30 cellular contexts compared by ENCODE assay signal in the genomic region with DNA sequence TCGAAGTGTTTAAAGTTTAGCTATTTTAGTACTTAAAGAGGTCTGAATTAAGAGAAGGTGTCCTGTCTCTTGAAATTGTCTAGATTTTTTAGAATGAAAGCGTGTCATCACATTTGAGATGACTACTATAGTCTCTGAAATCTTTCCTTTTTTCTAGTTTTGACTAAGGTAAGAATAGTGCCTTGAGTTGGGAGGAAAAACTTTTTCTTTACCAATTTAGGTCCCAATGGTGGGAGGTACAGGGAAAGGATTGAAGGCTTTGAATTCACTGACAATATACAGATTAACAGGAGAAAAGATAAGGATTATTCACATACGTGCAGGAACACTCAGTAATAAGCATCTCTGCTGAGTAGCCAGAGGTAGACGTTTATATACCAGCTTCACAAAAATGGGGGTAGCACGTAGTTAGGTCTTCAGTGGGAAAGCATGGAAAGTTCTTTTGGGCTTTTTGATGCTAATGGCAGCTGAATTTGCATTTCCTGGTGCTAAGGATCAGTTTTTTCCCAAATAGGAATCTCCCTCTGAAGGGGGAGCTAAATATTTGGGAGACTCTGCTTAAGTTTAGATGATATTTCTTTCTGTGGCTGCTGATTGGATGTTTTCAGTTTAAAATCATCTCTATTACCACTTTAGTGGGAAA.
"Had no signal": no experiment of that assay in that cellular context is flagged by ENCODE, and none has a peak within 500 bp of the region (broad histone marks: within the 10 kb centered on the region; RNA-seq: fewer than 3 reads in every experiment).

No MANE protein-coding gene starts in this region.

- H3K4me1 ChIP-seq: esophagus squamous epithelium, pancreas, prostate gland, sigmoid colon, uterus had no signal

- H3K9me3 Mint-ChIP-seq: central memory CD8-positive, alpha-beta T cell; dendritic cell treated with granulocyte-macrophage colony-stimulating factor and Interleukin-4, amounts not matched to agents 40 ng/mL and 50 ng/mL, for 4 days; stimulated activated effector memory CD8-positive, alpha-beta T cell treated with anti-CD3 and anti-CD28 coated beads, Interleukin-12 subunit alpha, Interleukin-12 subunit beta, amount 100 ng/mL, for 72 hours; T-helper 2 cell treated with Interferon-gamma antibody and Interleukin-4, amounts not matched to agents 5 μg/mL and 100 μg/mL, for 36 hours had no signal

- H3K27me3 Mint-ChIP-seq: activated naive CD8-positive, alpha-beta T cell; central memory CD8-positive, alpha-beta T cell; dendritic cell treated with granulocyte-macrophage colony-stimulating factor and Interleukin-4, amounts not matched to agents 40 ng/mL and 50 ng/mL, for 4 days; naive thymus-derived CD4-positive, alpha-beta T cell; stimulated activated naive CD8-positive, alpha-beta T cell treated with anti-CD3 and anti-CD28 coated beads, Interleukin-15, amount 100 ng/mL, for 72 hours; type B pancreatic cell had no signal

- H3K36me3 ChIP-seq: prostate gland, uterus had no signal

- ATAC-seq: naive thymus-derived CD4-positive, alpha-beta T cell; pancreas; stimulated activated effector memory CD8-positive, alpha-beta T cell treated with anti-CD3 and anti-CD28 coated beads, Interleukin-12 subunit alpha, Interleukin-12 subunit beta, amount 100 ng/mL, for 72 hours; stimulated activated naive CD8-positive, alpha-beta T cell treated with anti-CD3 and anti-CD28 coated beads, Interleukin-15, amount 100 ng/mL, for 72 hours had no signal

- DNase-seq: activated CD4-positive, alpha-beta T cell treated with anti-CD3 and anti-CD28 coated beads for 4 hours; activated CD4-positive, alpha-beta T cell treated with anti-CD3 and anti-CD28 coated beads, Interleukin-2, amount 50 U/mL, for 4 hours; activated effector memory CD4-positive, alpha-beta T cell treated with Interleukin-2 at 50 U/mL for 16 hours; activated naive CD4-positive, alpha-beta T cell treated with Interleukin-2 at 50 U/mL for 16 hours; activated T-cell treated with anti-CD3 and anti-CD28 coated beads for 4 hours; anterior cingulate cortex; esophagus squamous epithelium; foreskin melanocyte; kidney; left colon; midbrain; naive thymus-derived CD4-positive, alpha-beta T cell; nucleus accumbens; pancreas; retina; sigmoid colon; small intestine; stimulated activated CD4-positive, alpha-beta T cell treated with anti-CD3 and anti-CD28 coated beads, Interleukin-4, amount 100 ng/mL, for 24 hours; stimulated activated naive CD8-positive, alpha-beta T cell treated with anti-CD3 and anti-CD28 coated beads, Interleukin-15, amount 100 ng/mL, for 72 hours; substantia nigra; T-helper 1 cell; uterus had no signal

- H3K27me3 ChIP-seq: esophagus squamous epithelium, pancreas, sigmoid colon, uterus had no signal

- H3K27ac ChIP-seq: epithelial cell of prostate, esophagus squamous epithelium, pancreas, prostate gland, sigmoid colon, uterus had no signal

- H3K4me3 Mint-ChIP-seq: activated naive CD8-positive, alpha-beta T cell; central memory CD8-positive, alpha-beta T cell; dendritic cell treated with granulocyte-macrophage colony-stimulating factor and Interleukin-4, amounts not matched to agents 40 ng/mL and 50 ng/mL, for 4 days; naive thymus-derived CD4-positive, alpha-beta T cell; stimulated activated effector memory CD8-positive, alpha-beta T cell treated with anti-CD3 and anti-CD28 coated beads, Interleukin-12 subunit alpha, Interleukin-12 subunit beta, amount 100 ng/mL, for 72 hours; stimulated activated naive CD8-positive, alpha-beta T cell treated with anti-CD3 and anti-CD28 coated beads, Interleukin-15, amount 100 ng/mL, for 72 hours; T-helper 2 cell treated with Interferon-gamma antibody and Interleukin-4, amounts not matched to agents 5 μg/mL and 100 μg/mL, for 36 hours; type B pancreatic cell had no signal

- H3K4me1 Mint-ChIP-seq: central memory CD8-positive, alpha-beta T cell; naive thymus-derived CD4-positive, alpha-beta T cell; stimulated activated effector memory CD8-positive, alpha-beta T cell treated with anti-CD3 and anti-CD28 coated beads, Interleukin-12 subunit alpha, Interleukin-12 subunit beta, amount 100 ng/mL, for 72 hours; stimulated activated naive CD8-positive, alpha-beta T cell treated with anti-CD3 and anti-CD28 coated beads, Interleukin-15, amount 100 ng/mL, for 72 hours had no signal

- H3K27ac Mint-ChIP-seq: activated naive CD8-positive, alpha-beta T cell; dendritic cell treated with granulocyte-macrophage colony-stimulating factor and Interleukin-4, amounts not matched to agents 40 ng/mL and 50 ng/mL, for 4 days; naive thymus-derived CD4-positive, alpha-beta T cell; stimulated activated effector memory CD8-positive, alpha-beta T cell treated with anti-CD3 and anti-CD28 coated beads, Interleukin-12 subunit alpha, Interleukin-12 subunit beta, amount 100 ng/mL, for 72 hours; stimulated activated naive CD8-positive, alpha-beta T cell treated with anti-CD3 and anti-CD28 coated beads, Interleukin-15, amount 100 ng/mL, for 72 hours; T-helper 2 cell treated with Interferon-gamma antibody and Interleukin-4, amounts not matched to agents 5 μg/mL and 100 μg/mL, for 36 hours; type B pancreatic cell had no signal

- H3K9me3 ChIP-seq: esophagus squamous epithelium, pancreas, prostate gland, uterus had no signal

- H3K4me3 ChIP-seq: esophagus squamous epithelium, pancreas, prostate gland, sigmoid colon, uterus had no signal
